8 cellular contexts compared by ENCODE assay signal in the genomic region with DNA sequence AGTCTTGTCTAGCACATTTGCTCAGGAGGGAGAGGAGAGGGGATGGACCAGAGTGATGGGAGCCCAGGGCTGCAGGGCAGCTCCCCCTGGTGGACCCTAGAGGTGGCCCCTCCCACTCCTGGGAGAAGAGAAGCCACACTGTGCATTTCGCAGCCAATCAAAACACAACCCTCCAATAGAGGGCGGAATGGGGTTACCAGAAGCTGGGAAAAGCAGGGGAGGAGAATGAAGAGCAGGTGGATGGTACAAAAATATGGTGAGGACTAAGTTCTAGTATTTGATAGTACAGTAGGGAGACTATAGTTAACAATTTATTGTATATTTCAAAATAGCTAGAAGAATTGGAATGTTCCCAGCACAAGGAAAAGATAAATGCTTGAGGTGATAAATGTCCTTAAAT. TPM values are rescaled to one million over a fixed set of nuclear protein-coding genes. Genes with fewer than 3 reads are reported as not detected.
DNase-seq lines count a peak whose midpoint lies in the region; ATAC-seq and TF ChIP-seq lines count a peak whose summit lies in the region.

No MANE protein-coding gene starts in this region.

- POLR2A ChIA-PET in HCT116 (lab: Charles Lee) = interaction anchor here (1.0 to 1.8 kb wide), 2 partner anchors 8 to 27 kb away, joined by 3 to 5 read pairs; no protein-coding TSS in a partner anchor

- H3K27ac ChIP-seq in HCT116 (ENCODE audit: low read depth, low read length) = no peak overlapping the region

- H3K9ac ChIP-seq in HCT116 (ENCODE audit: low read length) = no peak overlapping the region

- peaks cover 11% of the 10 kb centered on the region for H3K36me3 Mint-ChIP-seq in T-helper 2 cell treated with Interferon-gamma antibody and Interleukin-4, amounts not matched to agents 5 μg/mL and 100 μg/mL, for 36 hours (ENCODE audit: low read depth)

- intact Hi-C loops in HCT116 (cut with micrococcal nuclease) = loop anchor here (1.0 kb wide), 1 partner anchor 75 kb away; no protein-coding TSS in a partner anchor

- peaks cover 32% of the 10 kb centered on the region for H3K4me1 Mint-ChIP-seq in T-helper 2 cell treated with Interferon-gamma antibody and Interleukin-4, amounts not matched to agents 5 μg/mL and 100 μg/mL, for 36 hours (ENCODE audit: low read depth)

- H3K4me1 ChIP-seq in HCT116 (ENCODE audit: control insufficient read depth in 1 of 2, insufficient read depth in 2 of 2, low read length in 2 of 2) = no peaks in the 10 kb centered on the region

- no peak overlapping the region for H2AFZ ChIP-seq in HCT116 (ENCODE audit: low read depth, low read length, poor library complexity, severe bottlenecking)

- ATAC-seq in HCT116 = peak; percentile 100

- H4K20me1 ChIP-seq in HCT116 (ENCODE audit: insufficient read depth) = no peaks in the 10 kb centered on the region

- peak; percentile 88 for DNase-seq in Daoy (ENCODE audit: low read depth)
- DNase-seq in HCT116 (ENCODE audit: low read depth, low spot score) = peak; percentile 60
- peak; percentile 44 for DNase-seq in NCI-H146 treated with DMSO at 0.1 percent for 48 hours (lab: John Stamatoyannopoulos, UW; ENCODE audit: unreplicated experiment)
- peak; percentile 61 for DNase-seq in T-helper 2 cell treated with Interferon-gamma antibody and Interleukin-4, amounts not matched to agents 5 μg/mL and 100 μg/mL, for 36 hours (ENCODE audit: low spot score)
- DNase-seq in brain pericyte (ENCODE audit: low read depth, low spot score) = peak; percentile 45
- DNase-seq in iPS-NIHi7 (ENCODE audit: extremely low spot score) = peak; percentile 99
- DNase-seq in stimulated activated CD4-positive, alpha-beta T cell treated with anti-CD3 and anti-CD28 coated beads, Interleukin-12 subunit alpha, Interleukin-12 subunit beta, amount 100 ng/mL, for 4 hours = peak; percentile 39
- no peak for DNase-seq in T1000 (lab: John Stamatoyannopoulos, UW)

- no peaks in the 10 kb centered on the region for H3K9me3 Mint-ChIP-seq in T-helper 2 cell treated with Interferon-gamma antibody and Interleukin-4, amounts not matched to agents 5 μg/mL and 100 μg/mL, for 36 hours

- no peak overlapping the region for H3K27ac Mint-ChIP-seq in T-helper 2 cell treated with Interferon-gamma antibody and Interleukin-4, amounts not matched to agents 5 μg/mL and 100 μg/mL, for 36 hours

- peaks cover 22 to 29% of the 10 kb centered on the region in 2 experiments; a peak in 3 of 4 replicates for H3K36me3 ChIP-seq in HCT116 (ENCODE audit: control insufficient read depth in 1 of 2, insufficient read depth in 2 of 2, low read length in 2 of 2)

- H3K79me2 ChIP-seq in HCT116 (ENCODE audit: insufficient read depth, low read length) = no peaks in the 10 kb centered on the region

- no peak overlapping the region for H3K4me3 Mint-ChIP-seq in T-helper 2 cell treated with Interferon-gamma antibody and Interleukin-4, amounts not matched to agents 5 μg/mL and 100 μg/mL, for 36 hours

- TF ChIP-seq CTCF in HCT116 (IDR thresholded peaks at IDR 0.05 in 2 of 3, conservative IDR thresholded peaks at IDR 0.05 in 1 of 3; ENCODE audit: borderline replicate concordance in 1 of 3, insufficient read depth in 1 of 3, low read depth in 2 of 3, low read length in 2 of 3) = peak; percentile 97 to 99 (median 98)

- H3K27me3 Mint-ChIP-seq in T-helper 2 cell treated with Interferon-gamma antibody and Interleukin-4, amounts not matched to agents 5 μg/mL and 100 μg/mL, for 36 hours (ENCODE audit: low read depth) = no peaks in the 10 kb centered on the region

- TF ChIP-seq POLR2A in HCT116 (IDR thresholded peaks at IDR 0.05; ENCODE audit: borderline replicate concordance, extremely low read depth, insufficient read depth, insufficient read length) = no peak

- H3K9me3 ChIP-seq in HCT116 (ENCODE audit: control insufficient read depth in 1 of 2, insufficient read depth in 1 of 2, low read depth in 1 of 2, low read length in 2 of 2) = no peaks in the 10 kb centered on the region

- no TSS peak for BruUV-seq in HCT116 (replicated peaks; lab: Mats Ljungman, UMichigan)

- RAD21 ChIA-PET in HCT116 (lab: Charles Lee; ENCODE audit: low non-redundant PET in 1 of 2, low total read pairs in 2 of 2, uncharacterized antibody in 2 of 2, unreplicated experiment in 2 of 2) = no interaction called here

- CTCF ChIA-PET in HCT116 (lab: Charles Lee) = interaction anchor here (0.6 to 2.6 kb wide), 14 partner anchors 8 to 429 kb away, joined by 3 to 38 read pairs (median 5); a partner anchor contains a TSS

- peak; percentile 80 for TF ChIP-seq RAD21 in HCT116 (IDR thresholded peaks at IDR 0.05; ENCODE audit: low read depth)

- H3K9me2 ChIP-seq in HCT116 (ENCODE audit: insufficient read depth) = no peaks in the 10 kb centered on the region

- no peak overlapping the region for H3K4me2 ChIP-seq in HCT116 (ENCODE audit: low read length)

- no peaks in the 10 kb centered on the region for H3K27me3 ChIP-seq in HCT116 (ENCODE audit: insufficient read depth, low read length)

- H3K4me3 ChIP-seq in HCT116 (replicated peaks in 1 of 2; ENCODE audit: low read depth in 1 of 2, low read length in 2 of 2) = no peak overlapping the region

TF ChIP-seq in HCT116, 20 proteins besides CTCF, POLR2A, EP300 and RAD21:
- no peak for TF ChIP-seq ZFX (IDR thresholded peaks at IDR 0.05)
- TF ChIP-seq TCF7L2 (IDR thresholded peaks at IDR 0.05; ENCODE audit: borderline replicate concordance, extremely low read depth, insufficient read depth, insufficient read length) = no peak
- TF ChIP-seq CBX3 (IDR thresholded peaks at IDR 0.05; ENCODE audit: low read depth) = 0 out of 2 replicates have a peak, but pooled peaks have one; percentile 37
- no peak for TF ChIP-seq YY1 (IDR thresholded peaks at IDR 0.05; ENCODE audit: extremely low read depth, insufficient replicate concordance, low read depth, low read length)
- peak; percentile 41; the same call in 1 of the 2 replicates for TF ChIP-seq SP1 (IDR thresholded peaks at IDR 0.05; ENCODE audit: low read depth)

RNA-seq across cellular contexts. Expression of a gene that starts 23.6 kb away (rescaled TPM):
- total RNA-seq in Daoy (2014; rRNA removed; shearing (Covaris generic)) = 2.7 and 2.9 TPM in 2 replicates
- 13.3 TPM for total RNA-seq in HCT116 (2021; ENCODE audit: unreplicated experiment)
- 6.8 and 9.3 TPM in 2 replicates for polyA plus RNA-seq in HCT116 (2012)

RNA-seq across cellular contexts. Expression of a gene that starts 27.8 kb away (rescaled TPM):
- 7.4 and 9.6 TPM in 2 replicates for total RNA-seq in Daoy (2014; rRNA removed; shearing (Covaris generic))
- total RNA-seq in HCT116 (2021; ENCODE audit: unreplicated experiment) = 20.6 TPM
- 11.5 and 13.0 TPM in 2 replicates for polyA plus RNA-seq in HCT116 (2012)

RNA-seq across cellular contexts. Expression of a gene that starts 41.3 kb away (rescaled TPM):
- total RNA-seq in Daoy (2014; rRNA removed; shearing (Covaris generic)) = not detected in 2 replicates
- not detected for total RNA-seq in HCT116 (2021; ENCODE audit: unreplicated experiment)
- polyA plus RNA-seq in HCT116 (2012) = not detected in 2 replicates
